In the genomic region with DNA sequence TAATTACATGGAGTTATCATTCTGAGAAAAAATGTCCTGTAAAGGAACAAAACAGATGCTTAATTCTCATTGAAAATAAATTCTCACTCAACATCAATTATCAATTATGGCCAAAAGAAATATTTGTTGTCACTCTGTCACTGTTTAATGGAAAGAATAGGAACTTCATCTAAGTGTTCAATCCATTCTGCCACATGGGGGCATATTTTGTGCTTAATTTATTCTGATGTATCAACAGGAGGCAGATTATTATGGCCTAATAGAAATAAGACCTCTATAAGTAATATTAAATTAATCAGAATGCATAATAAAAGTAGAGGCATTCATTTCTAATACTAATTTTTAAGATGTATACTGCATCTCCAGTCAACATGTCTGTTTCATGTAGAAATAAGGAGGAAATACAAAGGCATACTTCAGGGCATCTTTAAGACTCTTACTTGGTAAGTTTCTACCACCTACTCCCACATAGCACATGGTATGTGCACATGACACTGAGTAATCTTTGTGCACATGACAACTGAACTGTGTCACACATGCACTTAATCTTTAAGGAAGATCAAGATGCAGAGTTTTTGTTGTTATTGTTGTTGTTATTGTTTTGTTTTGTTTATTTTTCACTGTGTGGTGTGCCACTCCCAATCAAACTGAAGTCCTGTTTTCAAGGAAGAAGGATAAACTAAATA, we compare ENCODE assay signal across 15 cellular contexts.
DNase-seq lines count a peak whose midpoint lies in the region; ATAC-seq, FAIRE-seq and TF ChIP-seq lines count a peak whose summit lies in the region.
"Had no signal": no experiment of that assay in that cellular context is flagged by ENCODE, and none has a peak within 500 bp of the region (broad histone marks: within the 10 kb centered on the region; RNA-seq: fewer than 3 reads in every experiment).

No MANE protein-coding gene starts in this region.

- POLR2A ChIA-PET in A549 (lab: Yijun Ruan, JAX) = no interaction called here

- no peaks in the 10 kb centered on the region for H3K27me3 Mint-ChIP-seq in activated T-cell treated with anti-CD3 and anti-CD28 coated beads, Interleukin-2, amount 50 U/mL, for 4 hours (ENCODE audit: low read depth)
- no peaks in the 10 kb centered on the region for H3K27me3 Mint-ChIP-seq in stimulated activated memory B cell treated with anti-CD40 and anti-IgM and Interleukin-4, amounts not matched to agents 10 μg/mL and 1 μg/mL and 100 μg/mL, for 72 hours
- H3K27me3 Mint-ChIP-seq: B cell had no signal

- H3K4me2 ChIP-seq in A549 = no peak overlapping the region
- no peak overlapping the region for H3K4me2 ChIP-seq in GM23248 (ENCODE audit: unreplicated experiment)
- no peak overlapping the region for H3K4me2 ChIP-seq in fibroblast of lung (ENCODE audit: extremely low read depth, insufficient read depth, low read length)

- no peaks in the 10 kb centered on the region for H3K36me3 Mint-ChIP-seq in activated T-cell treated with anti-CD3 and anti-CD28 coated beads, Interleukin-2, amount 50 U/mL, for 4 hours (ENCODE audit: insufficient read depth)
- H3K36me3 Mint-ChIP-seq in stimulated activated memory B cell treated with anti-CD40 and anti-IgM and Interleukin-4, amounts not matched to agents 10 μg/mL and 1 μg/mL and 100 μg/mL, for 72 hours = no peaks in the 10 kb centered on the region

- 0 out of 2 replicates have a peak overlapping the region, but pooled peaks have one; percentile 11 for H2AFZ ChIP-seq in GM23248
- peak overlapping the region; percentile 49 for H2AFZ ChIP-seq in fibroblast of lung (ENCODE audit: low read length)

- H3K27ac ChIP-seq in A549 (no peak overlapping the region), GM23248 (no peak overlapping the region), fibroblast of lung (ENCODE audit: insufficient read depth, low read length) (no peak overlapping the region)

- H3K9me3 Mint-ChIP-seq in activated T-cell treated with anti-CD3 and anti-CD28 coated beads, Interleukin-2, amount 50 U/mL, for 4 hours = peaks cover 5% of the 10 kb centered on the region
- H3K9me3 Mint-ChIP-seq in stimulated activated memory B cell treated with anti-CD40 and anti-IgM and Interleukin-4, amounts not matched to agents 10 μg/mL and 1 μg/mL and 100 μg/mL, for 72 hours = peaks cover 10% of the 10 kb centered on the region

- CTCF ChIA-PET in A549 (lab: Yijun Ruan, JAX) = no interaction called here

- H3K4me1 Mint-ChIP-seq in activated T-cell treated with anti-CD3 and anti-CD28 coated beads, Interleukin-2, amount 50 U/mL, for 4 hours (ENCODE audit: low read depth) = no peaks in the 10 kb centered on the region
- H3K4me1 Mint-ChIP-seq in stimulated activated memory B cell treated with anti-CD40 and anti-IgM and Interleukin-4, amounts not matched to agents 10 μg/mL and 1 μg/mL and 100 μg/mL, for 72 hours = no peaks in the 10 kb centered on the region
- H3K4me1 Mint-ChIP-seq: B cell had no signal

- no peak overlapping the region for H3K4me3 ChIP-seq in A549
- H3K4me3 ChIP-seq in GM23248 = no peak overlapping the region
- no peak overlapping the region for H3K4me3 ChIP-seq in fibroblast of lung (replicated peaks in 1 of 4; ENCODE audit: control extremely low read depth in 1 of 4, insufficient read depth in 1 of 4, low read depth in 3 of 4, low read length in 4 of 4)
- H3K4me3 ChIP-seq: mucosa of descending colon had no signal

- ATAC-seq in A549 = no peak
- ATAC-seq in activated T-cell treated with anti-CD3 and anti-CD28 coated beads, Interleukin-2, amount 50 U/mL, for 4 hours = no peak
- ATAC-seq in stimulated activated memory B cell treated with anti-CD40 and anti-IgM and Interleukin-4, amounts not matched to agents 10 μg/mL and 1 μg/mL and 100 μg/mL, for 72 hours = no peak
- ATAC-seq: mucosa of descending colon had no signal

- intact Hi-C loops in posterior cingulate gyrus (cut with DNase I) = no loop called here

- FAIRE-seq in A549 (lab: Jason Lieb, UNC) = no peak

- TF ChIP-seq RAD21 in A549 (conservative IDR thresholded peaks at IDR 0.05 in 1 of 2, IDR thresholded peaks at IDR 0.05 in 1 of 2) = peak in 1 of 2 experiments; percentile 15; a peak in 1 of 5 replicates

- H3K27ac Mint-ChIP-seq in stimulated activated memory B cell treated with anti-CD40 and anti-IgM and Interleukin-4, amounts not matched to agents 10 μg/mL and 1 μg/mL and 100 μg/mL, for 72 hours = no peak overlapping the region
- H3K27ac Mint-ChIP-seq: B cell had no signal

- no peaks in the 10 kb centered on the region for H3K9me2 ChIP-seq in GM23248 (ENCODE audit: insufficient read depth)

- H3K27me3 ChIP-seq in GM23248 (replicated peaks; ENCODE audit: insufficient read depth) = no peaks in the 10 kb centered on the region
- H3K27me3 ChIP-seq in fibroblast of lung (ENCODE audit: control insufficient read depth, insufficient read depth, low read length) = no peaks in the 10 kb centered on the region

- TF ChIP-seq EP300 in A549 (IDR thresholded peaks at IDR 0.05) = no peak

- no peaks in the 10 kb centered on the region for H3K36me3 ChIP-seq in GM23248 (ENCODE audit: low read depth)
- H3K36me3 ChIP-seq in fibroblast of lung (ENCODE audit: control insufficient read depth, insufficient read depth, low read length) = no peaks in the 10 kb centered on the region

- H3K79me2 ChIP-seq in GM23248 (ENCODE audit: insufficient read depth) (no peaks in the 10 kb centered on the region), fibroblast of lung (ENCODE audit: control insufficient read depth, insufficient read depth, low read length) (no peaks in the 10 kb centered on the region)

- H3K9ac ChIP-seq in GM23248 (no peak overlapping the region), fibroblast of lung (ENCODE audit: insufficient read depth, low read length) (no peak overlapping the region)

- TF ChIP-seq CTCF in A549 (IDR thresholded peaks at IDR 0.05) (peak; percentile 9; the same call in 1 of the 3 replicates), fibroblast of lung (conservative IDR thresholded peaks at IDR 0.05 in 1 of 2, IDR thresholded peaks at IDR 0.05 in 1 of 2; ENCODE audit: low read depth in 1 of 2, low read length in 2 of 2) (peak in 1 of 2 donors; percentile 28)

- H3K9me3 ChIP-seq in A549 = no peaks in the 10 kb centered on the region
- H3K9me3 ChIP-seq in GM23248 (ENCODE audit: low read depth) = no peaks in the 10 kb centered on the region
- no peaks in the 10 kb centered on the region for H3K9me3 ChIP-seq in fibroblast of lung (ENCODE audit: control insufficient read depth, insufficient read depth, low read depth, low read length)
- H3K9me3 ChIP-seq: mucosa of descending colon had no signal

- no peaks in the 10 kb centered on the region for H3F3A ChIP-seq in GM23248 (ENCODE audit: insufficient read depth)

- H4K20me1 ChIP-seq in GM23248 (ENCODE audit: insufficient read depth) (no peaks in the 10 kb centered on the region), fibroblast of lung (ENCODE audit: control insufficient read depth, extremely low read depth, insufficient read depth, low read length) (no peaks in the 10 kb centered on the region)

- no peak overlapping the region for H3K4me3 Mint-ChIP-seq in activated T-cell treated with anti-CD3 and anti-CD28 coated beads, Interleukin-2, amount 50 U/mL, for 4 hours
- no peak overlapping the region for H3K4me3 Mint-ChIP-seq in stimulated activated memory B cell treated with anti-CD40 and anti-IgM and Interleukin-4, amounts not matched to agents 10 μg/mL and 1 μg/mL and 100 μg/mL, for 72 hours
- H3K4me3 Mint-ChIP-seq: B cell had no signal

- DNase-seq in A549 (ENCODE audit: low read depth in 1 of 2, low spot score in 1 of 2) (peak in 1 of 2 experiments; percentile 20), GM23248 (peak; percentile 10), RKO (ENCODE audit: low spot score) (peak; percentile 34), fibroblast of lung (ENCODE audit: low read depth in 2 of 2) (peak in 1 of 2 donors; percentile 40), posterior cingulate gyrus (no peak), activated gamma-delta T cell (lab: John Stamatoyannopoulos, UW) (no peak)
- no peak for DNase-seq in activated T-cell treated with anti-CD3 and anti-CD28 coated beads, Interleukin-2, amount 50 U/mL, for 4 hours
- DNase-seq: activated effector memory CD4-positive, alpha-beta T cell treated with Interleukin-2 at 50 U/mL for 16 hours; effector CD4-positive, alpha-beta T cell; glutamatergic neuron; kidney glomerular epithelial cell; mucosa of descending colon; NCI-H1048 had no signal

- TF ChIP-seq POLR2A in A549 (IDR thresholded peaks at IDR 0.05; ENCODE audit: low read length) = no peak

- in situ Hi-C loops in GM23248 (cut with MboI) = no loop called here

- peaks cover 9% of the 10 kb centered on the region; the same call in 1 of the 3 replicates for H3K4me1 ChIP-seq in A549
- H3K4me1 ChIP-seq in GM23248 (ENCODE audit: insufficient read depth) = no peaks in the 10 kb centered on the region
- no peaks in the 10 kb centered on the region for H3K4me1 ChIP-seq in fibroblast of lung (ENCODE audit: control insufficient read depth, extremely low read depth, insufficient read depth, low read length)

TF ChIP-seq in A549, 52 proteins besides CTCF, POLR2A, EP300 and RAD21:
- TF ChIP-seq EHMT2 (IDR thresholded peaks at IDR 0.05; ENCODE audit: low read depth) (no peak), SMC3 (IDR thresholded peaks at IDR 0.05) (peak; percentile 7; the same call in 1 of the 3 replicates)
TF ChIP-seq in A549: peak in this region for 1.

Comparison
In these comparisons a context has a peak if more than half of its experiments do, and no peak if none do; other contexts are left out.
1. DNase-seq: peak in GM23248 (single experiment) and RKO (single experiment); none in posterior cingulate gyrus (0 of 10), activated T-cell treated with anti-CD3 and anti-CD28 coated beads, Interleukin-2, amount 50 U/mL, for 4 hours (single experiment) and activated gamma-delta T cell (single experiment).